In the genomic region with DNA sequence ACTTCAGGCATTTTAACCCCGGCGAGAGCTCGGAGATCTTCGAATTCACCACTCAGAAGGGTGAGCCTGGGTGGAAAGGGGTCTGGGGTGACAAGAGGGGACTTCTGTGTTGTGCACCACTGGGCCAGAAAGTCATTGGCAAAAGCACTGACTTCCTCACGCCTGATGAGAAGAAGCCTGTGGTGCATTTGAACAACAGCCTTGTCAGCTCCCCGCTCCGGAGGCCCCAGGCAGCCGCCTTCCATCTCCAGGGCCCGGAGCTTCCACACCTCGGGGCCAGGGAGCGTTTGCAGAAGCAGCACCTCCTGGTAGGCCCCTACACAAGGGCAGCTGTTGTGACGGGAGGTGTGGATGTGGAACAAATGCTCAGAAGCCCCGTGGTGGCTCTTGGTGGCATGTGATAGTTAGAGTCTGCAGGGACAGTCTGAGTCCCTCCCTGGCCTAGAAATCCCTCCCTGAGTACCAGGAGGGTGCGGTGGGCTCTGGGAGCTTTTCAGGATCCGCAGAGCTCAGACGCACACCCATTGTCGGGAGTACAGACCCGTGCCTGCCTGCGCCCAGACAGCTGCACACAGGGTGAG, we compare ENCODE assay signal across 32 cellular contexts. TPM values are rescaled to one million over a fixed set of nuclear protein-coding genes. Genes with fewer than 3 reads are reported as not detected.
DNase-seq lines count a peak whose midpoint lies in the region; ATAC-seq and TF ChIP-seq lines count a peak whose summit lies in the region.
"Had no signal": no experiment of that assay in that cellular context is flagged by ENCODE, and none has a peak within 500 bp of the region (broad histone marks: within the 10 kb centered on the region; RNA-seq: fewer than 3 reads in every experiment).

No MANE protein-coding gene starts in this region.

- TF ChIP-seq CTCF in lung (IDR thresholded peaks at IDR 0.05; ENCODE audit: control extremely low read depth, extremely low read depth) (no peak), spleen (IDR thresholded peaks at IDR 0.05 in 8 of 11, conservative IDR thresholded peaks at IDR 0.05 in 3 of 11) (no peak), A673 (conservative IDR thresholded peaks at IDR 0.05; ENCODE audit: low read depth, low read length) (no peak)

- no peak for ATAC-seq in activated T-cell treated with anti-CD3 and anti-CD28 coated beads, Interleukin-2, amount 50 U/mL, for 72 hours (replicated peaks in 1 of 2)
- ATAC-seq in activated CD8-positive, alpha-beta memory T cell treated with anti-CD3 and anti-CD28 coated beads, Interleukin-2, amount 10 ng/mL, durations not matched to agents 7 days and 5 days = no peak
- ATAC-seq in lung (ENCODE audit: insufficient read depth, low FRiP score) (no peak), GM18502 (IDR thresholded peaks at IDR 0.05; ENCODE audit: poor library complexity, unreplicated experiment) (no peak)
- ATAC-seq: activated CD4-positive, alpha-beta T cell treated with anti-CD3 and anti-CD28 coated beads for 36 hours; activated T-cell treated with anti-CD3 and anti-CD28 coated beads, Interleukin-2, amount 50 U/mL, for 4 hours; heart left ventricle; stimulated activated memory B cell treated with anti-CD40 and anti-IgM and Interleukin-4, amounts not matched to agents 10 μg/mL and 1 μg/mL and 100 μg/mL, for 72 hours had no signal

- POLR2A ChIA-PET in A673 (lab: Charles Lee; ENCODE audit: low non-redundant PET) = no interaction called here

- no peaks in the 10 kb centered on the region for H3K36me3 Mint-ChIP-seq in activated T-cell treated with anti-CD3 and anti-CD28 coated beads, Interleukin-2, amount 50 U/mL, for 24 hours (ENCODE audit: low read depth)
- H3K36me3 Mint-ChIP-seq in activated T-cell treated with anti-CD3 and anti-CD28 coated beads, Interleukin-2, amount 50 U/mL, for 72 hours (ENCODE audit: insufficient read depth in 2 of 2) = no peaks in the 10 kb centered on the region
- H3K36me3 Mint-ChIP-seq in activated CD8-positive, alpha-beta memory T cell treated with anti-CD3 and anti-CD28 coated beads, Interleukin-2, amount 10 ng/mL, durations not matched to agents 7 days and 5 days = no peaks in the 10 kb centered on the region

- H3K4me3 Mint-ChIP-seq in activated T-cell treated with anti-CD3 and anti-CD28 coated beads, Interleukin-2, amount 50 U/mL, for 24 hours = no peak overlapping the region
- no peak overlapping the region for H3K4me3 Mint-ChIP-seq in activated T-cell treated with anti-CD3 and anti-CD28 coated beads, Interleukin-2, amount 50 U/mL, for 72 hours
- H3K4me3 Mint-ChIP-seq in activated CD8-positive, alpha-beta memory T cell treated with anti-CD3 and anti-CD28 coated beads, Interleukin-2, amount 10 ng/mL, durations not matched to agents 7 days and 5 days = no peak overlapping the region
- H3K4me3 Mint-ChIP-seq: activated CD4-positive, alpha-beta T cell treated with anti-CD3 and anti-CD28 coated beads for 36 hours; activated T-cell treated with anti-CD3 and anti-CD28 coated beads, Interleukin-2, amount 50 U/mL, for 4 hours; neural crest cell; stimulated activated memory B cell treated with anti-CD40 and anti-IgM and Interleukin-4, amounts not matched to agents 10 μg/mL and 1 μg/mL and 100 μg/mL, for 72 hours had no signal

- H3K9me3 ChIP-seq in lung (ENCODE audit: control insufficient read depth in 2 of 2, insufficient read depth in 1 of 2, low read length in 1 of 2) = peaks cover 0 to 14% of the 10 kb centered on the region in 2 donors
- H3K9me3 ChIP-seq in spleen = peaks cover 0 to 19% (median 11%) of the 10 kb centered on the region in 8 donors
- peaks cover 7% of the 10 kb centered on the region for H3K9me3 ChIP-seq in A673 (ENCODE audit: low read depth, low read length, poor library complexity, severe bottlenecking)

- CTCF ChIA-PET in activated CD8-positive, alpha-beta memory T cell treated with anti-CD3 and anti-CD28 coated beads, Interleukin-2, amount 10 ng/mL, durations not matched to agents 7 days and 5 days (lab: Charles Lee) = no interaction called here
- CTCF ChIA-PET in A673 (lab: Charles Lee) = no interaction called here

- peak overlapping the region; percentile 2 for H3K4me3 ChIP-seq in lung
- no peak overlapping the region for H3K4me3 ChIP-seq in spleen
- no peak overlapping the region for H3K4me3 ChIP-seq in A673 (ENCODE audit: low read depth, low read length, poor library complexity, severe bottlenecking)
- H3K4me3 ChIP-seq: heart left ventricle, SJCRH30, upper lobe of left lung had no signal

- peaks cover 8% of the 10 kb centered on the region for H3K9me3 Mint-ChIP-seq in activated T-cell treated with anti-CD3 and anti-CD28 coated beads, Interleukin-2, amount 50 U/mL, for 24 hours
- peaks cover under 1 to 3% of the 10 kb centered on the region in 2 donors for H3K9me3 Mint-ChIP-seq in activated T-cell treated with anti-CD3 and anti-CD28 coated beads, Interleukin-2, amount 50 U/mL, for 72 hours
- no peaks in the 10 kb centered on the region for H3K9me3 Mint-ChIP-seq in activated CD8-positive, alpha-beta memory T cell treated with anti-CD3 and anti-CD28 coated beads, Interleukin-2, amount 10 ng/mL, durations not matched to agents 7 days and 5 days (ENCODE audit: low read depth)

- no peaks in the 10 kb centered on the region for H3K4me1 Mint-ChIP-seq in activated T-cell treated with anti-CD3 and anti-CD28 coated beads, Interleukin-2, amount 50 U/mL, for 24 hours (ENCODE audit: low read depth)
- no peaks in the 10 kb centered on the region for H3K4me1 Mint-ChIP-seq in activated T-cell treated with anti-CD3 and anti-CD28 coated beads, Interleukin-2, amount 50 U/mL, for 72 hours (ENCODE audit: low read depth)
- no peaks in the 10 kb centered on the region for H3K4me1 Mint-ChIP-seq in activated CD8-positive, alpha-beta memory T cell treated with anti-CD3 and anti-CD28 coated beads, Interleukin-2, amount 10 ng/mL, durations not matched to agents 7 days and 5 days
- H3K4me1 Mint-ChIP-seq: activated CD4-positive, alpha-beta T cell treated with anti-CD3 and anti-CD28 coated beads for 36 hours; neural crest cell had no signal

- no peak for TF ChIP-seq POLR2A in spleen (IDR thresholded peaks at IDR 0.05)

- DNase-seq in activated T-cell treated with anti-CD3 and anti-CD28 coated beads, Interleukin-2, amount 50 U/mL, for 24 hours = peak; percentile 14
- DNase-seq in activated T-cell treated with anti-CD3 and anti-CD28 coated beads, Interleukin-2, amount 50 U/mL, for 72 hours = no peak
- peak; percentile 30 for DNase-seq in activated CD8-positive, alpha-beta memory T cell treated with anti-CD3 and anti-CD28 coated beads, Interleukin-2, amount 10 ng/mL, durations not matched to agents 7 days and 5 days
- no peak for DNase-seq in lung (ENCODE audit: low spot score)
- DNase-seq in spleen = peak; percentile 56
- no peak for DNase-seq in A673 (ENCODE audit: low spot score)
- no peak for DNase-seq in NCI-H345 (lab: John Stamatoyannopoulos, UW)
- DNase-seq: 8988T; activated CD4-positive, alpha-beta T cell treated with anti-CD3 and anti-CD28 coated beads for 36 hours; activated T-cell treated with anti-CD3 and anti-CD28 coated beads, Interleukin-2, amount 50 U/mL, for 4 hours; caudate nucleus; DMS79; GF-D8; heart left ventricle; mammary epithelial cell; NCI-H1092; NCI-H1694 treated with DMSO at 0.1 percent for 48 hours; NCI-H82; SJCRH30; SW 1271; upper lobe of left lung had no signal

- no peaks in the 10 kb centered on the region for H3K27me3 Mint-ChIP-seq in activated T-cell treated with anti-CD3 and anti-CD28 coated beads, Interleukin-2, amount 50 U/mL, for 24 hours
- H3K27me3 Mint-ChIP-seq in activated T-cell treated with anti-CD3 and anti-CD28 coated beads, Interleukin-2, amount 50 U/mL, for 72 hours (ENCODE audit: low read depth) = no peaks in the 10 kb centered on the region
- H3K27me3 Mint-ChIP-seq in activated CD8-positive, alpha-beta memory T cell treated with anti-CD3 and anti-CD28 coated beads, Interleukin-2, amount 10 ng/mL, durations not matched to agents 7 days and 5 days = no peaks in the 10 kb centered on the region
- H3K27me3 Mint-ChIP-seq: activated CD4-positive, alpha-beta T cell treated with anti-CD3 and anti-CD28 coated beads for 36 hours; stimulated activated memory B cell treated with anti-CD40 and anti-IgM and Interleukin-4, amounts not matched to agents 10 μg/mL and 1 μg/mL and 100 μg/mL, for 72 hours had no signal

- H3K4me1 ChIP-seq in lung (ENCODE audit: control insufficient read depth in 2 of 2, insufficient read depth in 2 of 2, low read length in 2 of 2) = no peaks in the 10 kb centered on the region
- no peaks in the 10 kb centered on the region for H3K4me1 ChIP-seq in spleen
- H3K4me1 ChIP-seq in A673 (ENCODE audit: insufficient read depth, low read length, poor library complexity, severe bottlenecking) = no peaks in the 10 kb centered on the region
- H3K4me1 ChIP-seq: SJCRH30, upper lobe of left lung had no signal

- H3K27ac ChIP-seq in lung (ENCODE audit: low read depth in 1 of 2, low read length in 1 of 2) (no peak overlapping the region), spleen (no peak overlapping the region), A673 (ENCODE audit: low read depth, low read length, poor library complexity, severe bottlenecking) (no peak overlapping the region)
- H3K27ac ChIP-seq: heart left ventricle, SJCRH30, upper lobe of left lung had no signal

- intact Hi-C loops in spleen (cut with DNase I; ENCODE audit: low total_unique reads) (no loop called here), A673 (cut with micrococcal nuclease; ENCODE audit: unreplicated experiment) (no loop called here)

- H3K27me3 ChIP-seq in lung (ENCODE audit: control insufficient read depth, insufficient read depth) = no peaks in the 10 kb centered on the region
- no peaks in the 10 kb centered on the region for H3K27me3 ChIP-seq in spleen (replicated peaks in 1 of 7)
- no peaks in the 10 kb centered on the region for H3K27me3 ChIP-seq in A673 (replicated peaks; ENCODE audit: insufficient read depth, low read depth, low read length, poor library complexity)
- H3K27me3 ChIP-seq: heart left ventricle, SJCRH30, upper lobe of left lung had no signal

- no peaks in the 10 kb centered on the region for H3K36me3 ChIP-seq in lung (ENCODE audit: control insufficient read depth in 2 of 2, insufficient read depth in 2 of 2, low read length in 2 of 2)
- H3K36me3 ChIP-seq in spleen = no peaks in the 10 kb centered on the region
- H3K36me3 ChIP-seq in A673 (ENCODE audit: insufficient read depth, low read length, poor library complexity, severe bottlenecking) = no peaks in the 10 kb centered on the region
- H3K36me3 ChIP-seq: heart left ventricle, SJCRH30, upper lobe of left lung had no signal

- no TSS peak for BruUV-seq in A673 (replicated peaks; lab: Mats Ljungman, UMichigan)

- WGBS in lung, 2 donors = 84% methylated on average over 19 of the region's 19 CpGs
- 85 to 93% (median 86%) methylated on average over 13 to 19 of the region's 19 CpGs for WGBS in spleen, 5 donors

- H3K27ac Mint-ChIP-seq in activated T-cell treated with anti-CD3 and anti-CD28 coated beads, Interleukin-2, amount 50 U/mL, for 24 hours = no peak overlapping the region
- H3K27ac Mint-ChIP-seq in activated T-cell treated with anti-CD3 and anti-CD28 coated beads, Interleukin-2, amount 50 U/mL, for 72 hours = no peak overlapping the region
- H3K27ac Mint-ChIP-seq in activated CD8-positive, alpha-beta memory T cell treated with anti-CD3 and anti-CD28 coated beads, Interleukin-2, amount 10 ng/mL, durations not matched to agents 7 days and 5 days = no peak overlapping the region
- H3K27ac Mint-ChIP-seq: activated CD4-positive, alpha-beta T cell treated with anti-CD3 and anti-CD28 coated beads for 36 hours; progenitor cell of endocrine pancreas; stimulated activated memory B cell treated with anti-CD40 and anti-IgM and Interleukin-4, amounts not matched to agents 10 μg/mL and 1 μg/mL and 100 μg/mL, for 72 hours had no signal

RNA-seq across cellular contexts. Expression of a gene that starts 9.7 kb away (rescaled TPM):
- not detected for total RNA-seq in activated T-cell treated with anti-CD3 and anti-CD28 coated beads, Interleukin-2, amount 50 U/mL, for 72 hours
- total RNA-seq in activated CD8-positive, alpha-beta memory T cell treated with anti-CD3 and anti-CD28 coated beads, Interleukin-2, amount 10 ng/mL, durations not matched to agents 7 days and 5 days = not detected
- total RNA-seq in lung = not detected
- polyA plus RNA-seq in lung = under 1 TPM; 0.05 to 0.08 TPM
- total RNA-seq in spleen = not detected
- not detected for polyA plus RNA-seq in spleen
- not detected in 2 replicates for total RNA-seq in A673 (2021)
- total RNA-seq: activated CD4-positive, alpha-beta T cell treated with anti-CD3 and anti-CD28 coated beads for 36 hours; activated T-cell treated with anti-CD3 and anti-CD28 coated beads, Interleukin-2, amount 50 U/mL, for 4 hours; fibroblast of villous mesenchyme; H4; heart left ventricle; HT-29; kidney epithelial cell; mammary epithelial cell; mucosa of gallbladder; NCI-H460 had no signal
- polyA plus RNA-seq: esophagus, heart left ventricle, mammary epithelial cell had no signal

Comparison
In these comparisons a context has a peak if more than half of its experiments do, and no peak if none do; other contexts are left out.
1. DNase-seq: peak in activated T-cell treated with anti-CD3 and anti-CD28 coated beads, Interleukin-2, amount 50 U/mL, for 24 hours (single experiment), activated CD8-positive, alpha-beta memory T cell treated with anti-CD3 and anti-CD28 coated beads, Interleukin-2, amount 10 ng/mL, durations not matched to agents 7 days and 5 days (single experiment) and spleen (single experiment); none in activated T-cell treated with anti-CD3 and anti-CD28 coated beads, Interleukin-2, amount 50 U/mL, for 72 hours (0 of 2), lung (single experiment), A673 (single experiment) and NCI-H345 (single experiment).